Comparison of ENCODE assay signal across 8 cellular contexts in genomic region chr3:25532763-25533162, GRCh38.
DNase-seq lines count a peak whose midpoint lies in the region; ATAC-seq, FAIRE-seq and TF ChIP-seq lines count a peak whose summit lies in the region.

No MANE protein-coding gene starts in this region.

- H3K27me3 ChIP-seq in H1 (replicated peaks in 1 of 4; ENCODE audit: control insufficient read depth in 3 of 4, extremely low read depth in 1 of 4, insufficient read depth in 3 of 4, low read length in 3 of 4) = no peaks in the 10 kb centered on the region

- no peak overlapping the region for H2BK15ac ChIP-seq in H1 (ENCODE audit: low read length)

- peak; percentile 32 for FAIRE-seq in H1 (lab: Jason Lieb, UNC)

- no peak overlapping the region for H3K27ac ChIP-seq in H1 (ENCODE audit: low read depth, low read length)

- no peaks in the 10 kb centered on the region for H3K23me2 ChIP-seq in H1 (ENCODE audit: low read depth, low read length)

- CTCF ChIA-PET in H1 (lab: Charles Lee; ENCODE audit: partially characterized antibody) = interaction anchor here (0.7 to 2.1 kb wide), 29 partner anchors 9 to 771 kb away, joined by 3 to 23 read pairs (median 4); no protein-coding TSS in a partner anchor

- no peak overlapping the region for H4K91ac ChIP-seq in H1 (replicated peaks; ENCODE audit: insufficient read length, low read length)

- H3K36me3 ChIP-seq in H1 (ENCODE audit: control insufficient read depth in 2 of 4, insufficient read depth in 4 of 4, low read length in 3 of 4) = peaks cover 0 to 2% (median 0%) of the 10 kb centered on the region in 4 experiments; a peak in 1 of 8 replicates

- DNase-seq in SIG-M5 treated with dmso at 0.1 percent for 504 hours (lab: John Stamatoyannopoulos, UW; ENCODE audit: unreplicated experiment) (peak; percentile 9), SIG-M5 (lab: John Stamatoyannopoulos, UW) (no peak), NAMALWA (ENCODE audit: low spot score) (peak; percentile 73), H1 (ENCODE audit: low read depth in 1 of 2, low spot score in 2 of 2) (peak; percentile 13 to 72), UCSD-AML1 (lab: John Stamatoyannopoulos, UW; ENCODE audit: unreplicated experiment) (no peak), KG1 (lab: John Stamatoyannopoulos, UW) (no peak)
- peak; percentile 19 to 28 for DNase-seq in stimulated activated CD4-positive, alpha-beta T cell treated with anti-CD3 and anti-CD28 coated beads, Interleukin-4, amount 100 ng/mL, for 48 hours (ENCODE audit: low read depth in 2 of 2)

- H4K5ac ChIP-seq in H1 (ENCODE audit: insufficient read length, low read depth, low read length) = no peak overlapping the region

- TF ChIP-seq RAD21 in H1 (IDR thresholded peaks at IDR 0.05 in 1 of 2, conservative IDR thresholded peaks at IDR 0.05 in 1 of 2; ENCODE audit: low read depth in 2 of 2, low read length in 2 of 2) = peak; percentile 40 to 54; a peak in 3 of 4 replicates

- no peak overlapping the region for H2BK5ac ChIP-seq in H1 (ENCODE audit: low read depth, low read length)

- POLR2A ChIA-PET in H1 (lab: Charles Lee; ENCODE audit: partially characterized antibody) = no interaction called here

- H2AFZ ChIP-seq in H1 (ENCODE audit: low read length) = no peak overlapping the region

- no peaks in the 10 kb centered on the region for H3K79me2 ChIP-seq in H1 (ENCODE audit: control insufficient read depth in 1 of 2, insufficient read depth in 2 of 2, low read length in 2 of 2)

- no peak for TF ChIP-seq EP300 in H1 (IDR thresholded peaks at IDR 0.05; ENCODE audit: borderline replicate concordance in 1 of 2, low read depth in 2 of 2, low read length in 2 of 2)

- H2BK120ac ChIP-seq in H1 (replicated peaks; ENCODE audit: low read depth, low read length) = no peak overlapping the region

- H3K4ac ChIP-seq in H1 (replicated peaks; ENCODE audit: insufficient read length, low read depth, low read length) = no peak overlapping the region

- H4K8ac ChIP-seq in H1 (ENCODE audit: extremely low read depth, insufficient read depth, low read length) = no peak overlapping the region

- H3K9ac ChIP-seq in H1 (replicated peaks in 1 of 4; ENCODE audit: extremely low read depth in 1 of 4, low read depth in 3 of 4, low read length in 3 of 4) = no peak overlapping the region

- no peak overlapping the region for H3K4me3 ChIP-seq in H1 (ENCODE audit: extremely low read depth in 1 of 4, insufficient read depth in 2 of 4, low read depth in 3 of 4, low read length in 4 of 4)

- peak in 2 of 3 experiments; percentile 27 to 65; a peak in 2 of 4 replicates for TF ChIP-seq CTCF in H1 (IDR thresholded peaks at IDR 0.05; ENCODE audit: control extremely low read depth in 1 of 3, insufficient read depth in 1 of 3, low read depth in 1 of 3, low read length in 3 of 3)

- peaks cover 0 to 3% (median 0%) of the 10 kb centered on the region in 4 experiments; a peak in 1 of 7 replicates for H3K4me1 ChIP-seq in H1 (replicated peaks in 1 of 4; ENCODE audit: control insufficient read depth in 3 of 4, insufficient read depth in 4 of 4, low read length in 3 of 4)

- no peak overlapping the region for H2AK5ac ChIP-seq in H1 (ENCODE audit: low read depth, low read length)

- no peak overlapping the region for H3K4me2 ChIP-seq in H1 (ENCODE audit: insufficient read depth in 1 of 2, low read depth in 2 of 2, low read length in 2 of 2)

- H4K20me1 ChIP-seq in H1 (replicated peaks in 1 of 2; ENCODE audit: control insufficient read depth in 1 of 2, insufficient read depth in 2 of 2, low read length in 2 of 2) = no peaks in the 10 kb centered on the region

- 82% methylated on average over 1 of the region's 1 CpG; no CpG with 5 or more reads in 1 of the 2 experiments for WGBS in H1 (ENCODE audit: extremely low coverage in 1 of 2, insufficient coverage in 1 of 2, insufficient read length in 1 of 2, insufficient replicate concordance in 2 of 2, low coverage in 1 of 2, low lambda C conversion rate in 2 of 2, missing lambda C conversion rate in 1 of 2), 2 experiments

- no peaks in the 10 kb centered on the region for H3K79me1 ChIP-seq in H1 (ENCODE audit: low read depth, low read length)

- peaks cover 5 to 6% of the 10 kb centered on the region in 2 experiments; a peak in 2 of 4 replicates for H3K9me3 ChIP-seq in H1 (ENCODE audit: insufficient read depth in 2 of 2, low read depth in 1 of 2, low read length in 1 of 2)

- H3K23ac ChIP-seq in H1 (ENCODE audit: insufficient read length) = no peak overlapping the region

- no peak overlapping the region for H2BK12ac ChIP-seq in H1 (ENCODE audit: low read depth, low read length)

- no peak overlapping the region for H3K56ac ChIP-seq in H1 (replicated peaks; ENCODE audit: insufficient read length, low read depth, low read length)

- ATAC-seq in GM18867 (IDR thresholded peaks at IDR 0.05; ENCODE audit: unreplicated experiment) = no peak

- no peak overlapping the region for H2BK20ac ChIP-seq in H1 (ENCODE audit: low read length)

- no peak overlapping the region for H3K18ac ChIP-seq in H1 (ENCODE audit: extremely low read depth, low read length)

- H3K14ac ChIP-seq in H1 (ENCODE audit: insufficient read length) = no peak overlapping the region

- no peak for TF ChIP-seq POLR2A in H1 (IDR thresholded peaks at IDR 0.05; ENCODE audit: control extremely low read depth in 1 of 2, low read depth in 2 of 2, low read length in 2 of 2)

TF ChIP-seq in H1, 55 proteins besides CTCF, POLR2A, EP300 and RAD21:
- TF ChIP-seq RXRA (IDR thresholded peaks at IDR 0.05; ENCODE audit: insufficient read depth, low read depth, low read length) = no peak
- no peak for TF ChIP-seq KDM4A (IDR thresholded peaks at IDR 0.05; ENCODE audit: low read depth, low read length, severe bottlenecking)
- no peak for TF ChIP-seq SP4 (IDR thresholded peaks at IDR 0.05; ENCODE audit: low read length)
- TF ChIP-seq RBBP5 (IDR thresholded peaks at IDR 0.05; ENCODE audit: borderline replicate concordance, low read depth, low read length) = no peak
- no peak for TF ChIP-seq CBX5 (IDR thresholded peaks at IDR 0.05; ENCODE audit: low read depth, low read length)
- TF ChIP-seq PHF8 (conservative IDR thresholded peaks at IDR 0.05; ENCODE audit: low read depth, low read length) = no peak

Comparison
In these comparisons a context has a peak if more than half of its experiments do, and no peak if none do; other contexts are left out.
1. DNase-seq: peak in SIG-M5 treated with dmso at 0.1 percent for 504 hours (single experiment), NAMALWA (single experiment), H1 (2 of 2) and stimulated activated CD4-positive, alpha-beta T cell treated with anti-CD3 and anti-CD28 coated beads, Interleukin-4, amount 100 ng/mL, for 48 hours (2 of 2); none in SIG-M5 (single experiment), UCSD-AML1 (single experiment) and KG1 (single experiment).